Comparison of ENCODE assay signal across 1 cellular context in genomic region chr11:14537134-14537599, GRCh38.
TF ChIP-seq lines count a peak whose summit lies in the region.

No MANE protein-coding gene starts in this region.

TF ChIP-seq in GM23338, 12 proteins besides CTCF, POLR2A, EP300 and RAD21:
- no peak for TF ChIP-seq ZNF462 (CRISPR knock-in tag; IDR thresholded peaks at IDR 0.05)
- no peak for TF ChIP-seq ZNF114 (CRISPR knock-in tag; IDR thresholded peaks at IDR 0.05)
- no peak for TF ChIP-seq ZNF331 (CRISPR knock-in tag; IDR thresholded peaks at IDR 0.05; ENCODE audit: low read depth)
- TF ChIP-seq EZH2 (IDR thresholded peaks at IDR 0.05; ENCODE audit: low read depth, unreplicated experiment) = no peak
- TF ChIP-seq STAT1 (IDR thresholded peaks at IDR 0.05; ENCODE audit: unreplicated experiment) = no peak
- TF ChIP-seq REST (IDR thresholded peaks at IDR 0.05; ENCODE audit: unreplicated experiment) = no peak
- no peak for TF ChIP-seq NANOG (IDR thresholded peaks at IDR 0.05; ENCODE audit: borderline replicate concordance)
- no peak for TF ChIP-seq JUNB (IDR thresholded peaks at IDR 0.05; ENCODE audit: unreplicated experiment)
